8 cellular contexts compared by ENCODE assay signal in the genomic region with DNA sequence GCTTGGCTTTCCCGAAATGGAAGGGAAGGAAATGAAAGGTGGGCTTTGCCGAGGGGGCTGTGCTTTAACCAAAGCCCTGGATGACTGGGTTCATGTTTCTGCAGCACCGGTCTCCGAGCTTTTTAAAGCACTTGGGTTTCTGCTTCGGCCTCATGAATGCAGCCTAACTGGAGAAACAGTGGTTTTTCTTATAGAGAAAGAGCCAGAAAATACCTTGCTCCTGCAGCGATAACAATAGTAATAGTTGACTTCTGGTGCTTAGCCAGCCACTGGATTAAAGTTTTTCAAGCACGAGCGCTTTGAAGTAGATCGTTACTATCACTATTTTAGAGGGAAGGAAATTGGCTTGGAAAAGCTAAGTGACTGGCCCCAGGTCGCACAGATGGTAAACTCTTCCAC. TPM values are rescaled to one million over a fixed set of nuclear protein-coding genes. Genes with fewer than 3 reads are reported as not detected.
DNase-seq lines count a peak whose midpoint lies in the region; ATAC-seq and TF ChIP-seq lines count a peak whose summit lies in the region.

No MANE protein-coding gene starts in this region.

- H3K9me2 ChIP-seq in OCI-LY7 (ENCODE audit: insufficient read depth, low read length) = no peaks in the 10 kb centered on the region

- POLR2A ChIA-PET in CD4-positive, alpha-beta memory T cell (lab: Charles Lee; ENCODE audit: partially characterized antibody) = interaction anchor here (1.4 to 2.4 kb wide), 2 partner anchors 10 to 253 kb away, joined by 3 to 11 read pairs; a partner anchor contains a TSS
- POLR2A ChIA-PET in OCI-LY7 (lab: Charles Lee) = interaction anchor here (0.6 to 0.7 kb wide), 2 partner anchors 29 to 74 kb away, joined by 3 read pairs; no protein-coding TSS in a partner anchor

- peak overlapping the region; percentile 50 to 79 for H3K4me3 ChIP-seq in CD4-positive, alpha-beta memory T cell (ENCODE audit: low read length in 2 of 2)
- H3K4me3 ChIP-seq in OCI-LY7 (ENCODE audit: low read depth, low read length, poor library complexity, severe bottlenecking) (peak overlapping the region; percentile 72), neural progenitor cell (peak overlapping the region; percentile 73)

- peaks cover 20 to 37% (median 27%) of the 10 kb centered on the region in 4 donors for H3K4me1 Mint-ChIP-seq in CD4-positive, alpha-beta memory T cell
- peaks cover 14 to 20% of the 10 kb centered on the region in 2 donors for H3K4me1 Mint-ChIP-seq in effector memory CD8-positive, alpha-beta T cell (ENCODE audit: low read depth in 2 of 2)
- peaks cover 46% of the 10 kb centered on the region for H3K4me1 Mint-ChIP-seq in neural progenitor cell

- CTCF ChIA-PET in CD4-positive, alpha-beta memory T cell (lab: Charles Lee; ENCODE audit: partially characterized antibody) = interaction anchor here (1.0 to 1.2 kb wide), 3 partner anchors 39 to 253 kb away, joined by 3 read pairs; no protein-coding TSS in a partner anchor
- CTCF ChIA-PET in OCI-LY7 (lab: Charles Lee; ENCODE audit: unreplicated experiment) = no interaction called here

- no peaks in the 10 kb centered on the region for H3K79me2 ChIP-seq in OCI-LY7 (ENCODE audit: insufficient read depth, low read depth, low read length)
- peaks cover 61% of the 10 kb centered on the region for H3K79me2 ChIP-seq in neural progenitor cell (ENCODE audit: low read depth)

- peaks cover 6% of the 10 kb centered on the region for H3K4me1 ChIP-seq in CD4-positive, alpha-beta memory T cell (ENCODE audit: insufficient read depth, low read length)
- peaks cover 15% of the 10 kb centered on the region for H3K4me1 ChIP-seq in OCI-LY7 (ENCODE audit: insufficient read depth, low read length, poor library complexity, severe bottlenecking)
- peaks cover 23% of the 10 kb centered on the region for H3K4me1 ChIP-seq in neural progenitor cell

- no peak for TF ChIP-seq CTCF in OCI-LY7 (conservative IDR thresholded peaks at IDR 0.05; ENCODE audit: low read length)
- TF ChIP-seq CTCF in neural progenitor cell (IDR thresholded peaks at IDR 0.05) = no peak

- H3K27ac Mint-ChIP-seq in CD4-positive, alpha-beta memory T cell = peak overlapping the region; percentile 76 to 93 (median 89)
- H3K27ac Mint-ChIP-seq in effector memory CD8-positive, alpha-beta T cell = peak overlapping the region; percentile 84 to 89
- H3K27ac Mint-ChIP-seq in neural progenitor cell = peak overlapping the region; percentile 97

- H3K36me3 Mint-ChIP-seq in CD4-positive, alpha-beta memory T cell = peaks cover 0 to 7% of the 10 kb centered on the region in 2 donors
- H3K36me3 Mint-ChIP-seq in effector memory CD8-positive, alpha-beta T cell (ENCODE audit: insufficient read depth) = no peaks in the 10 kb centered on the region
- H3K36me3 Mint-ChIP-seq in neural progenitor cell = peaks cover 15% of the 10 kb centered on the region

- peak overlapping the region; percentile 92 to 95 (median 94) for H3K4me3 Mint-ChIP-seq in CD4-positive, alpha-beta memory T cell
- peak overlapping the region; percentile 88 to 91 for H3K4me3 Mint-ChIP-seq in effector memory CD8-positive, alpha-beta T cell
- H3K4me3 Mint-ChIP-seq in neural progenitor cell = peak overlapping the region; percentile 95

- peak; percentile 6 for ATAC-seq in GM21717 (IDR thresholded peaks at IDR 0.05; ENCODE audit: unreplicated experiment)
- no peak for ATAC-seq in effector memory CD8-positive, alpha-beta T cell (replicated peaks)

- no peaks in the 10 kb centered on the region for H3K9me3 ChIP-seq in CD4-positive, alpha-beta memory T cell (ENCODE audit: control insufficient read depth in 1 of 2, low read length in 2 of 2)
- H3K9me3 ChIP-seq in OCI-LY7 (ENCODE audit: low read length) (no peaks in the 10 kb centered on the region), neural progenitor cell (ENCODE audit: low read depth) (no peaks in the 10 kb centered on the region)

- H3K27me3 Mint-ChIP-seq in CD4-positive, alpha-beta memory T cell = peaks cover 2 to 3% of the 10 kb centered on the region in 2 donors
- peaks cover 0 to 12% of the 10 kb centered on the region in 2 donors for H3K27me3 Mint-ChIP-seq in effector memory CD8-positive, alpha-beta T cell
- peaks cover 8% of the 10 kb centered on the region for H3K27me3 Mint-ChIP-seq in neural progenitor cell (ENCODE audit: insufficient read depth, low read depth)

- H2AFZ ChIP-seq in OCI-LY7 (ENCODE audit: low read length) = peak overlapping the region; percentile 96
- peak overlapping the region; percentile 80 for H2AFZ ChIP-seq in neural progenitor cell (replicated peaks)

- no TSS peak for BruUV-seq in OCI-LY7 (replicated peaks; lab: Mats Ljungman, UMichigan)

- H3K36me3 ChIP-seq in CD4-positive, alpha-beta memory T cell (ENCODE audit: insufficient read depth, low read length) = no peaks in the 10 kb centered on the region
- no peaks in the 10 kb centered on the region for H3K36me3 ChIP-seq in OCI-LY7 (ENCODE audit: insufficient read depth, low read length)
- H3K36me3 ChIP-seq in neural progenitor cell = no peaks in the 10 kb centered on the region

- no peaks in the 10 kb centered on the region for H3K27me3 ChIP-seq in CD4-positive, alpha-beta memory T cell (ENCODE audit: insufficient read depth, low read length)
- no peaks in the 10 kb centered on the region for H3K27me3 ChIP-seq in neural progenitor cell

- intact Hi-C loops in CD4-positive, alpha-beta memory T cell (cut with micrococcal nuclease) = loop anchor here (1.0 to 5.0 kb wide), 3 partner anchors 95 to 904 kb away; a partner anchor contains a TSS
- intact Hi-C loops in OCI-LY7 (cut with micrococcal nuclease; ENCODE audit: unreplicated experiment) = loop anchor here (5.0 to 10.0 kb wide), 2 partner anchors 251 to 1604 kb away; a partner anchor contains a TSS

- H4K20me1 ChIP-seq in OCI-LY7 (ENCODE audit: insufficient read depth, low read length) = peaks cover 8% of the 10 kb centered on the region; the same call in 1 of the 2 replicates
- peaks cover 12% of the 10 kb centered on the region for H4K20me1 ChIP-seq in neural progenitor cell (ENCODE audit: low read depth)

- peak overlapping the region; percentile 79 for H3K4me2 ChIP-seq in OCI-LY7 (ENCODE audit: low read length)
- H3K4me2 ChIP-seq in neural progenitor cell = peak overlapping the region; percentile 84

- no peak for DNase-seq in CD4-positive, alpha-beta memory T cell
- DNase-seq in OCI-LY7 (ENCODE audit: low spot score) = no peak
- DNase-seq in effector memory CD8-positive, alpha-beta T cell = no peak
- DNase-seq in neural progenitor cell (ENCODE audit: low spot score) = no peak
- DNase-seq in stimulated activated CD8-positive, alpha-beta memory T cell treated with anti-CD3 and anti-CD28 coated beads, Interleukin-4, amount 100 ng/mL, for 48 hours = no peak
- DNase-seq in activated CD8-positive, alpha-beta memory T cell treated with anti-CD3 and anti-CD28 coated beads, Interleukin-2, amount 50 U/mL, for 4 hours = no peak
- DNase-seq in mesenteric fat pad (ENCODE audit: low spot score) = no peak

- peaks cover 22% of the 10 kb centered on the region for H3F3A ChIP-seq in neural progenitor cell (ENCODE audit: low read depth)

- H3K9me3 Mint-ChIP-seq in CD4-positive, alpha-beta memory T cell = no peaks in the 10 kb centered on the region
- H3K9me3 Mint-ChIP-seq in effector memory CD8-positive, alpha-beta T cell = no peaks in the 10 kb centered on the region
- H3K9me3 Mint-ChIP-seq in neural progenitor cell = peaks cover 2% of the 10 kb centered on the region

- peak overlapping the region; percentile 38 for H3K27ac ChIP-seq in CD4-positive, alpha-beta memory T cell (ENCODE audit: low read depth, low read length)
- no peak overlapping the region for H3K27ac ChIP-seq in OCI-LY7 (ENCODE audit: low read depth, low read length, poor library complexity, severe bottlenecking)
- H3K27ac ChIP-seq in neural progenitor cell = peak overlapping the region; percentile 82

- H3K9ac ChIP-seq in neural progenitor cell = peak overlapping the region; percentile 63

RNA-seq across cellular contexts. Expression of a gene that starts 0.5 kb away (rescaled TPM):
- 10 to 100 TPM; 17.4 to 20.8 TPM for total RNA-seq in CD4-positive, alpha-beta memory T cell
- polyA plus RNA-seq in CD4-positive, alpha-beta memory T cell = 1 to 10 TPM; 4.3 to 4.5 TPM
- 20.3 and 30.7 TPM in 2 replicates for total RNA-seq in OCI-LY7 (2014; rRNA removed; shearing (Covaris generic))
- total RNA-seq in OCI-LY7 (2022) = 19.5 and 28.2 TPM in 2 replicates
- total RNA-seq in neural progenitor cell (ENCODE audit: low replicate concordance) = 71.9 and 92.7 TPM in 2 replicates
- total RNA-seq in mesenteric fat pad = 47.1 TPM
